ENCODE assay signal across 1 cellular context in the genomic region with DNA sequence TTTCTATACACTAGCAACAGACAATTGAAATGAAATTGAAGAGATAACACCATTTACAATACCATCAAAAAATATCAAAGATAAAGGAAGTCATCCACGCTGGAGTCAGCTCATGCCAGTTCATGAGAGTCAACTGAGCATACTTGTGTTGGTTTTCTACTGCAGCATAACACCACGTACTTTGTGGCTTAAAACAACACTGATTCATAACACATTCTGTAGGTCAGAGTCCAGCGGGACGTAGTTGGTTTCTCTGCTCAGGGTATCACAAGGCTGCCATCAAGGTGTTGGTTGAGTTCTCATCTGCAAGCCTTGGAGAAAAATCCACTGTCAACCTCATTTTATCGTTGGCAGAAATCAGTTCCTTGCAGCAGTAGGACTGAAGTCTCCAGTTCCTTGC.
A peak's percentile ranks its signal among the peaks of the same experiment; 100 is the strongest.
TF ChIP-seq lines count a peak whose summit lies in the region.

No MANE protein-coding gene starts in this region.

TF ChIP-seq in HepG2, 621 proteins besides CTCF, POLR2A, EP300 and RAD21 (continued from another document):
- TF ChIP-seq TFDP2 (CRISPR knock-in tag; IDR thresholded peaks at IDR 0.05) (0 out of 2 replicates have a peak, but pooled peaks have one; percentile 14), RXRB (CRISPR knock-in tag; IDR thresholded peaks at IDR 0.05; ENCODE audit: borderline replicate concordance) (peak; percentile 43), ARNT (IDR thresholded peaks at IDR 0.05) (no peak), MEIS1 (CRISPR knock-in tag; IDR thresholded peaks at IDR 0.05; ENCODE audit: borderline replicate concordance) (no peak), MED1 (CRISPR knock-in tag; IDR thresholded peaks at IDR 0.05) (peak; percentile 58), ZNF576 (CRISPR knock-in tag; IDR thresholded peaks at IDR 0.05) (no peak), BHLHE40 (IDR thresholded peaks at IDR 0.05; ENCODE audit: low read length) (no peak), SAP130 (CRISPR knock-in tag; IDR thresholded peaks at IDR 0.05; ENCODE audit: low read depth) (peak; percentile 26; the same call in 1 of the 2 replicates), TEAD3 (CRISPR knock-in tag; optimal IDR thresholded peaks at IDR 0.05; ENCODE audit: borderline replicate concordance) (peak; percentile 78), ZNF646 (CRISPR knock-in tag; IDR thresholded peaks at IDR 0.05) (peak; percentile 95), FOXA3 (CRISPR knock-in tag; IDR thresholded peaks at IDR 0.05) (peak; percentile 47; the same call in 1 of the 2 replicates), ZBTB38 (CRISPR knock-in tag; IDR thresholded peaks at IDR 0.05) (0 out of 2 replicates have a peak, but pooled peaks have one; percentile 39), ZMYM3 (CRISPR knock-in tag; IDR thresholded peaks at IDR 0.05) (peak; percentile 69; the same call in 1 of the 2 replicates), ZNF335 (CRISPR knock-in tag; IDR thresholded peaks at IDR 0.05) (0 out of 2 replicates have a peak, but pooled peaks have one; percentile 22), SPEN (CRISPR knock-in tag; IDR thresholded peaks at IDR 0.05; ENCODE audit: low read depth) (peak; percentile 46; the same call in 1 of the 2 replicates), ZFY (CRISPR knock-in tag; IDR thresholded peaks at IDR 0.05) (no peak), MLX (CRISPR knock-in tag; IDR thresholded peaks at IDR 0.05) (no peak), ZNF776 (CRISPR knock-in tag; IDR thresholded peaks at IDR 0.05) (no peak)
- TF ChIP-seq, protein P1, sequence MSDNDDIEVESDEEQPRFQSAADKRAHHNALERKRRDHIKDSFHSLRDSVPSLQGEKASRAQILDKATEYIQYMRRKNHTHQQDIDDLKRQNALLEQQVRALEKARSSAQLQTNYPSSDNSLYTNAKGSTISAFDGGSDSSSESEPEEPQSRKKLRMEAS (IDR thresholded peaks at IDR 0.05), result peak; percentile 65; the same call in 1 of the 2 replicates
- TF ChIP-seq, protein P2, sequence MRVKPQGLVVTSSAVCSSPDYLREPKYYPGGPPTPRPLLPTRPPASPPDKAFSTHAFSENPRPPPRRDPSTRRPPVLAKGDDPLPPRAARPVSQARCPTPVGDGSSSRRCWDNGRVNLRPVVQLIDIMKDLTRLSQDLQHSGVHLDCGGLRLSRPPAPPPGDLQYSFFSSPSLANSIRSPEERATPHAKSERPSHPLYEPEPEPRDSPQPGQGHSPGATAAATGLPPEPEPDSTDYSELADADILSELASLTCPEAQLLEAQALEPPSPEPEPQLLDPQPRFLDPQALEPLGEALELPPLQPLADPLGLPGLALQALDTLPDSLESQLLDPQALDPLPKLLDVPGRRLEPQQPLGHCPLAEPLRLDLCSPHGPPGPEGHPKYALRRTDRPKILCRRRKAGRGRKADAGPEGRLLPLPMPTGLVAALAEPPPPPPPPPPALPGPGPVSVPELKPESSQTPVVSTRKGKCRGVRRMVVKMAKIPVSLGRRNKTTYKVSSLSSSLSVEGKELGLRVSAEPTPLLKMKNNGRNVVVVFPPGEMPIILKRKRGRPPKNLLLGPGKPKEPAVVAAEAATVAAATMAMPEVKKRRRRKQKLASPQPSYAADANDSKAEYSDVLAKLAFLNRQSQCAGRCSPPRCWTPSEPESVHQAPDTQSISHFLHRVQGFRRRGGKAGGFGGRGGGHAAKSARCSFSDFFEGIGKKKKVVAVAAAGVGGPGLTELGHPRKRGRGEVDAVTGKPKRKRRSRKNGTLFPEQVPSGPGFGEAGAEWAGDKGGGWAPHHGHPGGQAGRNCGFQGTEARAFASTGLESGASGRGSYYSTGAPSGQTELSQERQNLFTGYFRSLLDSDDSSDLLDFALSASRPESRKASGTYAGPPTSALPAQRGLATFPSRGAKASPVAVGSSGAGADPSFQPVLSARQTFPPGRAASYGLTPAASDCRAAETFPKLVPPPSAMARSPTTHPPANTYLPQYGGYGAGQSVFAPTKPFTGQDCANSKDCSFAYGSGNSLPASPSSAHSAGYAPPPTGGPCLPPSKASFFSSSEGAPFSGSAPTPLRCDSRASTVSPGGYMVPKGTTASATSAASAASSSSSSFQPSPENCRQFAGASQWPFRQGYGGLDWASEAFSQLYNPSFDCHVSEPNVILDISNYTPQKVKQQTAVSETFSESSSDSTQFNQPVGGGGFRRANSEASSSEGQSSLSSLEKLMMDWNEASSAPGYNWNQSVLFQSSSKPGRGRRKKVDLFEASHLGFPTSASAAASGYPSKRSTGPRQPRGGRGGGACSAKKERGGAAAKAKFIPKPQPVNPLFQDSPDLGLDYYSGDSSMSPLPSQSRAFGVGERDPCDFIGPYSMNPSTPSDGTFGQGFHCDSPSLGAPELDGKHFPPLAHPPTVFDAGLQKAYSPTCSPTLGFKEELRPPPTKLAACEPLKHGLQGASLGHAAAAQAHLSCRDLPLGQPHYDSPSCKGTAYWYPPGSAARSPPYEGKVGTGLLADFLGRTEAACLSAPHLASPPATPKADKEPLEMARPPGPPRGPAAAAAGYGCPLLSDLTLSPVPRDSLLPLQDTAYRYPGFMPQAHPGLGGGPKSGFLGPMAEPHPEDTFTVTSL (CRISPR knock-in tag; IDR thresholded peaks at IDR 0.05; ENCODE audit: borderline replicate concordance), result peak; percentile 59; the same call in 1 of the 2 replicates
- TF ChIP-seq, protein P3, sequence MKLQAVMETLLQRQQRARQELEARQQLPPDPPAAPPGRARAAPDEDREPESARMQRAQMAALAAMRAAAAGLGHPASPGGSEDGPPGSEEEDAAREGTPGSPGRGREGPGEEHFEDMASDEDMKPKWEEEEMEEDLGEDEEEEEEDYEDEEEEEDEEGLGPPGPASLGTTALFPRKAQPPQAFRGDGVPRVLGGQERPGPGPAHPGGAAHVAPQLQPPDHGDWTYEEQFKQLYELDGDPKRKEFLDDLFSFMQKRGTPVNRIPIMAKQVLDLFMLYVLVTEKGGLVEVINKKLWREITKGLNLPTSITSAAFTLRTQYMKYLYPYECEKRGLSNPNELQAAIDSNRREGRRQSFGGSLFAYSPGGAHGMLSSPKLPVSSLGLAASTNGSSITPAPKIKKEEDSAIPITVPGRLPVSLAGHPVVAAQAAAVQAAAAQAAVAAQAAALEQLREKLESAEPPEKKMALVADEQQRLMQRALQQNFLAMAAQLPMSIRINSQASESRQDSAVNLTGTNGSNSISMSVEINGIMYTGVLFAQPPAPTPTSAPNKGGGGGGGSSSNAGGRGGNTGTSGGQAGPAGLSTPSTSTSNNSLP (IDR thresholded peaks at IDR 0.05; ENCODE audit: low read depth, low read length), result 0 out of 2 replicates have a peak, but pooled peaks have one; percentile 31
- TF ChIP-seq, protein P4, sequence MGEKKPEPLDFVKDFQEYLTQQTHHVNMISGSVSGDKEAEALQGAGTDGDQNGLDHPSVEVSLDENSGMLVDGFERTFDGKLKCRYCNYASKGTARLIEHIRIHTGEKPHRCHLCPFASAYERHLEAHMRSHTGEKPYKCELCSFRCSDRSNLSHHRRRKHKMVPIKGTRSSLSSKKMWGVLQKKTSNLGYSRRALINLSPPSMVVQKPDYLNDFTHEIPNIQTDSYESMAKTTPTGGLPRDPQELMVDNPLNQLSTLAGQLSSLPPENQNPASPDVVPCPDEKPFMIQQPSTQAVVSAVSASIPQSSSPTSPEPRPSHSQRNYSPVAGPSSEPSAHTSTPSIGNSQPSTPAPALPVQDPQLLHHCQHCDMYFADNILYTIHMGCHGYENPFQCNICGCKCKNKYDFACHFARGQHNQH (CRISPR knock-in tag; IDR thresholded peaks at IDR 0.05), result 0 out of 2 replicates have a peak, but pooled peaks have one; percentile 24
